Comparison of ENCODE assay signal across 2 cellular contexts in the genomic region with DNA sequence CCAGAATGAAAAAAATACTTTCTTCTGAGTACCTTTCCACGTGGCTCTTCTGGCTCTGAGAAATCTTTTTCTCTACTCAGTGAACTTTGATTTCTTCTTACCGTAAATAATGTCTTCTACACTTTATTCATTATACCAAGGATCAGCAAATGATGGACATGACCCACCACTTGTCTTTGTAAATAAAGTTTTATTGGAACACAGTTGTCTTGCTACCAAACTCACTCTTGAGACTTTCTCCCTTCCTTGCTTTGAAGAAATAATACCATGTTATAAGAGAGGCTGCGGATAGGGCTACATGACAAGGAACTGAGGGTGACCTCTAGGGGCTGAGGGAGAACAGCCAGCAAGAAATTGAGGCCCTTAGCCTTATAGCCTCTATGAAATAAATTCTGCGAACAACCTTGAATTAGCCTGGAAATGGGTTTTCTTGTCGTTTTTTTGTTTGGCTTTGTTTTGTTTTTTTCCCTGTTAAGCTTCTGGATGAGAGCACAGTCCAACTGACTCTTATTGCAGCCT.
TF ChIP-seq lines count a peak whose summit lies in the region.

No MANE protein-coding gene starts in this region.

TF ChIP-seq in HepG2, 621 proteins besides CTCF, POLR2A, EP300 and RAD21:
- peak; percentile 34; the same call in 1 of the 2 replicates for TF ChIP-seq ZBTB40 (IDR thresholded peaks at IDR 0.05)
- TF ChIP-seq ZBTB40 (CRISPR knock-in tag; IDR thresholded peaks at IDR 0.05), result peak; percentile 90
- TF ChIP-seq ZNF589 (CRISPR knock-in tag; conservative IDR thresholded peaks at IDR 0.05), result no peak
- TF ChIP-seq SATB2 (CRISPR knock-in tag; IDR thresholded peaks at IDR 0.05), result no peak
TF ChIP-seq in HepG2: peak in this region for 1.

TF ChIP-seq in WTC11, 78 proteins besides CTCF, POLR2A, EP300 and RAD21 (continued from another document):
- no peak for TF ChIP-seq ZNF532 (CRISPR knock-in tag; IDR thresholded peaks at IDR 0.05; ENCODE audit: borderline replicate concordance)
- TF ChIP-seq GTF2I (CRISPR knock-in tag; conservative IDR thresholded peaks at IDR 0.05), result no peak
- TF ChIP-seq ZNF512 (CRISPR knock-in tag; IDR thresholded peaks at IDR 0.05; ENCODE audit: borderline replicate concordance), result no peak
- TF ChIP-seq, protein P1, sequence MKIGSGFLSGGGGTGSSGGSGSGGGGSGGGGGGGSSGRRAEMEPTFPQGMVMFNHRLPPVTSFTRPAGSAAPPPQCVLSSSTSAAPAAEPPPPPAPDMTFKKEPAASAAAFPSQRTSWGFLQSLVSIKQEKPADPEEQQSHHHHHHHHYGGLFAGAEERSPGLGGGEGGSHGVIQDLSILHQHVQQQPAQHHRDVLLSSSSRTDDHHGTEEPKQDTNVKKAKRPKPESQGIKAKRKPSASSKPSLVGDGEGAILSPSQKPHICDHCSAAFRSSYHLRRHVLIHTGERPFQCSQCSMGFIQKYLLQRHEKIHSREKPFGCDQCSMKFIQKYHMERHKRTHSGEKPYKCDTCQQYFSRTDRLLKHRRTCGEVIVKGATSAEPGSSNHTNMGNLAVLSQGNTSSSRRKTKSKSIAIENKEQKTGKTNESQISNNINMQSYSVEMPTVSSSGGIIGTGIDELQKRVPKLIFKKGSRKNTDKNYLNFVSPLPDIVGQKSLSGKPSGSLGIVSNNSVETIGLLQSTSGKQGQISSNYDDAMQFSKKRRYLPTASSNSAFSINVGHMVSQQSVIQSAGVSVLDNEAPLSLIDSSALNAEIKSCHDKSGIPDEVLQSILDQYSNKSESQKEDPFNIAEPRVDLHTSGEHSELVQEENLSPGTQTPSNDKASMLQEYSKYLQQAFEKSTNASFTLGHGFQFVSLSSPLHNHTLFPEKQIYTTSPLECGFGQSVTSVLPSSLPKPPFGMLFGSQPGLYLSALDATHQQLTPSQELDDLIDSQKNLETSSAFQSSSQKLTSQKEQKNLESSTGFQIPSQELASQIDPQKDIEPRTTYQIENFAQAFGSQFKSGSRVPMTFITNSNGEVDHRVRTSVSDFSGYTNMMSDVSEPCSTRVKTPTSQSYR (CRISPR knock-in tag; IDR thresholded peaks at IDR 0.05), result no peak
- TF ChIP-seq ZNF396 (CRISPR knock-in tag; IDR thresholded peaks at IDR 0.05; ENCODE audit: borderline replicate concordance), result no peak
- TF ChIP-seq, protein P2, sequence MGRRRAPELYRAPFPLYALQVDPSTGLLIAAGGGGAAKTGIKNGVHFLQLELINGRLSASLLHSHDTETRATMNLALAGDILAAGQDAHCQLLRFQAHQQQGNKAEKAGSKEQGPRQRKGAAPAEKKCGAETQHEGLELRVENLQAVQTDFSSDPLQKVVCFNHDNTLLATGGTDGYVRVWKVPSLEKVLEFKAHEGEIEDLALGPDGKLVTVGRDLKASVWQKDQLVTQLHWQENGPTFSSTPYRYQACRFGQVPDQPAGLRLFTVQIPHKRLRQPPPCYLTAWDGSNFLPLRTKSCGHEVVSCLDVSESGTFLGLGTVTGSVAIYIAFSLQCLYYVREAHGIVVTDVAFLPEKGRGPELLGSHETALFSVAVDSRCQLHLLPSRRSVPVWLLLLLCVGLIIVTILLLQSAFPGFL (CRISPR knock-in tag; IDR thresholded peaks at IDR 0.05; ENCODE audit: borderline replicate concordance), result no peak
- TF ChIP-seq CREM (CRISPR knock-in tag; IDR thresholded peaks at IDR 0.05), result no peak
- TF ChIP-seq EMX1 (CRISPR knock-in tag; IDR thresholded peaks at IDR 0.05), result no peak
- no peak for TF ChIP-seq GRHL2 (CRISPR knock-in tag; IDR thresholded peaks at IDR 0.05; ENCODE audit: insufficient replicate concordance, severe bottlenecking)
- TF ChIP-seq, protein P3, sequence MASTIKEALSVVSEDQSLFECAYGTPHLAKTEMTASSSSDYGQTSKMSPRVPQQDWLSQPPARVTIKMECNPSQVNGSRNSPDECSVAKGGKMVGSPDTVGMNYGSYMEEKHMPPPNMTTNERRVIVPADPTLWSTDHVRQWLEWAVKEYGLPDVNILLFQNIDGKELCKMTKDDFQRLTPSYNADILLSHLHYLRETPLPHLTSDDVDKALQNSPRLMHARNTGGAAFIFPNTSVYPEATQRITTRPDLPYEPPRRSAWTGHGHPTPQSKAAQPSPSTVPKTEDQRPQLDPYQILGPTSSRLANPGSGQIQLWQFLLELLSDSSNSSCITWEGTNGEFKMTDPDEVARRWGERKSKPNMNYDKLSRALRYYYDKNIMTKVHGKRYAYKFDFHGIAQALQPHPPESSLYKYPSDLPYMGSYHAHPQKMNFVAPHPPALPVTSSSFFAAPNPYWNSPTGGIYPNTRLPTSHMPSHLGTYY (CRISPR knock-in tag; IDR thresholded peaks at IDR 0.05), result no peak
- TF ChIP-seq TEAD1 (CRISPR knock-in tag; IDR thresholded peaks at IDR 0.05), result no peak
